In genomic region chr9:123282343-123283047, GRCh38 we compare ENCODE assay signal across 12 cellular contexts. TPM values are rescaled to one million over a fixed set of nuclear protein-coding genes. Genes with fewer than 3 reads are reported as not detected.
DNase-seq lines count a peak whose midpoint lies in the region; ATAC-seq and TF ChIP-seq lines count a peak whose summit lies in the region.
"Had no signal": no experiment of that assay in that cellular context is flagged by ENCODE, and none has a peak within 500 bp of the region (broad histone marks: within the 10 kb centered on the region; RNA-seq: fewer than 3 reads in every experiment).

No MANE protein-coding gene starts in this region.

- H3K27me3 ChIP-seq in uterus = no peaks in the 10 kb centered on the region

- ATAC-seq in left cardiac atrium (peak; percentile 91 to 99), left lobe of liver (no peak)

- H3K4me1 ChIP-seq in uterus = no peaks in the 10 kb centered on the region

- DNase-seq in NCI-H1694 treated with DMSO at 0.1 percent for 48 hours (lab: John Stamatoyannopoulos, UW) (peak; percentile 1), NCI-H1694 (lab: John Stamatoyannopoulos, UW) (no peak), SHP77 (lab: John Stamatoyannopoulos, UW) (peak; percentile 34 to 51), left cardiac atrium (peak; percentile 73), uterus (peak; percentile 28 to 29), HPDE6-E6E7 (ENCODE audit: extremely low spot score) (no peak), left lobe of liver (ENCODE audit: low spot score) (no peak), NCI-H2171 treated with DMSO at 0.1 percent for 48 hours (lab: John Stamatoyannopoulos, UW) (no peak)
- DNase-seq: DMS153; NCI-H1436 treated with DMSO at 0.1 percent for 48 hours; stimulated activated naive CD4-positive, alpha-beta T cell had no signal

- H3K4me3 ChIP-seq in uterus = no peak overlapping the region

- no peaks in the 10 kb centered on the region for H3K36me3 ChIP-seq in uterus

- H3K9me3 ChIP-seq in uterus = no peaks in the 10 kb centered on the region

- H3K27ac ChIP-seq in uterus = no peak overlapping the region
- H3K27ac ChIP-seq: HL-60 had no signal

- intact Hi-C loops in left cardiac atrium (cut with DNase I) (no loop called here), uterus (cut with DNase I; ENCODE audit: low total_unique reads) (no loop called here)

- TF ChIP-seq CTCF in uterus (IDR thresholded peaks at IDR 0.05) = no peak

- no peak for TF ChIP-seq POLR2A in uterus (IDR thresholded peaks at IDR 0.05)

RNA-seq across cellular contexts. Expression of gene STRBP, which starts 14.1 kb away (rescaled TPM):
- total RNA-seq in left cardiac atrium (10 to 100 TPM; 16.7 to 20.7 TPM), uterus (10 to 100 TPM in 3 of 4 donors, 1 to 10 TPM in 1; 3.3 to 28.2 (median 16.3) TPM), left lobe of liver (10.1 TPM)

Comparison
In these comparisons a context has a peak if more than half of its experiments do, and no peak if none do; other contexts are left out.
1. DNase-seq: peak in NCI-H1694 treated with DMSO at 0.1 percent for 48 hours (single experiment), SHP77 (2 of 2), left cardiac atrium (single experiment) and uterus (2 of 2); none in NCI-H1694 (single experiment), HPDE6-E6E7 (single experiment), left lobe of liver (single experiment) and NCI-H2171 treated with DMSO at 0.1 percent for 48 hours (single experiment).